8 cellular contexts compared by ENCODE assay signal in genomic region chr10:6416892-6417512, GRCh38.
DNase-seq lines count a peak whose midpoint lies in the region; ATAC-seq and TF ChIP-seq lines count a peak whose summit lies in the region.

No MANE protein-coding gene starts in this region.

- POLR2A ChIA-PET in activated CD4-positive, alpha-beta T cell treated with anti-CD3 and anti-CD28 coated beads for 36 hours (lab: Charles Lee) = no interaction called here

- H3K27me3 ChIP-seq in heart right ventricle = peaks cover 0 to 8% (median 0%) of the 10 kb centered on the region in 7 donors

- intact Hi-C loops in activated CD4-positive, alpha-beta T cell treated with anti-CD3 and anti-CD28 coated beads for 36 hours (cut with DNase I, micrococcal nuclease) = loop anchor here (1.0 to 5.0 kb wide), 4 partner anchors 163 to 995 kb away; partner anchors contain the start of genes PRKCQ (in 1 of the 2) and SFMBT2 (in 1 of the 2)
- intact Hi-C loops in heart right ventricle (cut with DNase I) = loop anchor here in 9 of 10 donors (5.0 to 10.0 kb wide), 5 partner anchors 248 to 1018 kb away; no protein-coding TSS in a partner anchor

- no peaks in the 10 kb centered on the region for H3K36me3 ChIP-seq in heart right ventricle

- H3K4me3 Mint-ChIP-seq in activated CD4-positive, alpha-beta T cell treated with anti-CD3 and anti-CD28 coated beads for 36 hours = no peak overlapping the region
- H3K4me3 Mint-ChIP-seq in activated T-helper 17 cell treated with anti-CD3 and anti-CD28 coated beads, Interleukin-2, amount 50 U/mL, for 72 hours = no peak overlapping the region

- CTCF ChIA-PET in activated CD4-positive, alpha-beta T cell treated with anti-CD3 and anti-CD28 coated beads for 36 hours (lab: Charles Lee) = interaction anchor here (0.8 to 3.1 kb wide), 18 partner anchors 10 to 273 kb away, joined by 3 to 15 read pairs (median 4); no protein-coding TSS in a partner anchor

- no peaks in the 10 kb centered on the region for H3K9me3 ChIP-seq in heart right ventricle

- no peaks in the 10 kb centered on the region for H3K9me3 Mint-ChIP-seq in activated CD4-positive, alpha-beta T cell treated with anti-CD3 and anti-CD28 coated beads for 36 hours (ENCODE audit: low read depth)
- peaks cover 4% of the 10 kb centered on the region for H3K9me3 Mint-ChIP-seq in activated T-helper 17 cell treated with anti-CD3 and anti-CD28 coated beads, Interleukin-2, amount 50 U/mL, for 72 hours

- peak; percentile 73 for ATAC-seq in activated CD4-positive, alpha-beta T cell treated with anti-CD3 and anti-CD28 coated beads for 36 hours
- ATAC-seq in activated T-helper 17 cell treated with anti-CD3 and anti-CD28 coated beads, Interleukin-2, amount 50 U/mL, for 72 hours (replicated peaks) = peak; percentile 69
- ATAC-seq in heart right ventricle (peak in 4 of 8 donors; percentile 41 to 70 (median 50)), GM19463 (IDR thresholded peaks at IDR 0.05; ENCODE audit: unreplicated experiment) (no peak)

- no peak overlapping the region for H3K27ac ChIP-seq in heart right ventricle

- no peak overlapping the region for H3K27ac Mint-ChIP-seq in activated CD4-positive, alpha-beta T cell treated with anti-CD3 and anti-CD28 coated beads for 36 hours
- no peak overlapping the region for H3K27ac Mint-ChIP-seq in activated T-helper 17 cell treated with anti-CD3 and anti-CD28 coated beads, Interleukin-2, amount 50 U/mL, for 72 hours

- H3K4me1 Mint-ChIP-seq in activated CD4-positive, alpha-beta T cell treated with anti-CD3 and anti-CD28 coated beads for 36 hours = no peaks in the 10 kb centered on the region
- H3K4me1 Mint-ChIP-seq in activated T-helper 17 cell treated with anti-CD3 and anti-CD28 coated beads, Interleukin-2, amount 50 U/mL, for 72 hours = peaks cover 4% of the 10 kb centered on the region

- TF ChIP-seq CTCF in LNCaP clone FGC (IDR thresholded peaks at IDR 0.05; ENCODE audit: control insufficient read depth, extremely low read depth, insufficient read depth) = peak; percentile 79
- peak in 8 of 9 donors; percentile 33 to 73 (median 65) for TF ChIP-seq CTCF in heart right ventricle (IDR thresholded peaks at IDR 0.05)

- no peaks in the 10 kb centered on the region for H3K36me3 Mint-ChIP-seq in activated CD4-positive, alpha-beta T cell treated with anti-CD3 and anti-CD28 coated beads for 36 hours (ENCODE audit: low read depth)
- no peaks in the 10 kb centered on the region for H3K36me3 Mint-ChIP-seq in activated T-helper 17 cell treated with anti-CD3 and anti-CD28 coated beads, Interleukin-2, amount 50 U/mL, for 72 hours (ENCODE audit: low read depth)

- H3K4me3 ChIP-seq in LNCaP clone FGC (ENCODE audit: low read depth, low read length) (no peak overlapping the region), heart right ventricle (no peak overlapping the region)

- 60 to 61% methylated on average over 3 of the region's 3 CpGs for WGBS in heart right ventricle, 2 donors

- H3K27me3 Mint-ChIP-seq in activated CD4-positive, alpha-beta T cell treated with anti-CD3 and anti-CD28 coated beads for 36 hours = no peaks in the 10 kb centered on the region
- no peaks in the 10 kb centered on the region for H3K27me3 Mint-ChIP-seq in activated T-helper 17 cell treated with anti-CD3 and anti-CD28 coated beads, Interleukin-2, amount 50 U/mL, for 72 hours

- no peak for DNase-seq in activated CD4-positive, alpha-beta T cell treated with anti-CD3 and anti-CD28 coated beads for 36 hours
- DNase-seq in activated CD4-positive, alpha-beta T cell treated with anti-CD3 and anti-CD28 coated beads for 1 hour = no peak
- DNase-seq in LNCaP clone FGC (ENCODE audit: low read depth) (no peak), heart right ventricle (no peak), retina (peak; percentile 53), cerebellar nuclear complex (lab: John Stamatoyannopoulos, UW) (no peak)

- H3K4me1 ChIP-seq in heart right ventricle = no peaks in the 10 kb centered on the region
